ENCODE assay signal across 8 cellular contexts in the genomic region with DNA sequence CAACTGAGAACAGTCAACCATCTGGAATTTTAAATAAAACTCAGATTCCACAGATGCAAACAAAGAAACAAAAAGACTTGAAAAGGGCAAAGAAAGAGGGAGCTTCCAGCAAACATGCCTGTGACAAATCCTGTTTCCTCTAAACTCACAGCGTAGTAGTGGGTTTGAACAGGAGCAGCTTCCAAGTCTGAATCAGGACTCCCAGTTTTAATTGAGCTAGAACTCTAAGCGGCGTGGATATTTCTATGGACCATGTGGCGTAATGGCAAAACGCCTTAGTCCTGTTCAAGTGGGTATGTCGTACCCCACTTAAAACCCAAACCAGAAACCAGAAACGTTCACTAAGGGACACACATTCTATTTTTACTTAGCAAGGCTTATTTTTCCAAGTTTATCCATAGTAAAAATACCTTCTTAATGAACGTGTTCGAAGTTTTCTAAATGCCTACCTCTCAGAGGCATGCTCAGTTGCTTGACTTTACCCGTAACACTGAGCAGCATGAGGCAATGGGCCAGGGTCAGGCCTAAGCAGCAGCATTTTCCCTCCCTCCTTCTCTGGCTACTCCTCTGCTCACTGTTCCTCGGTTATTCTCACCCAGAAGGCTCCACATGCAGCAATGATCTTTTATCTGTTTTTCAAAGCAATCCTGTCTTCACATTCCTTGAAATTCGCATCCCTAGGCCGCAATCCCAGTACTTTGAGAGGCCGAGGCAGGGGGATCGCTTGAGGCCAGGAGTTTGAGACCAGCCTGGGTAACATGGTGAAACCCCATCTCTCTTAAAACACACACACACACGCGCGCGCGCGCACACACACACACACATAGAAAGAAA.
DNase-seq lines count a peak whose midpoint lies in the region; ATAC-seq, FAIRE-seq and TF ChIP-seq lines count a peak whose summit lies in the region.

No MANE protein-coding gene starts in this region.

- H3K27me3 Mint-ChIP-seq in activated CD4-positive, alpha-beta T cell treated with anti-CD3 and anti-CD28 coated beads for 36 hours: no peaks in the 10 kb centered on the region

- H3K27ac Mint-ChIP-seq in activated CD4-positive, alpha-beta T cell treated with anti-CD3 and anti-CD28 coated beads for 36 hours: peak overlapping the region; percentile 96

- no peak overlapping the region for H2AFZ ChIP-seq in GM12878 (ENCODE audit: control insufficient read depth, low read depth, low read length)

- intact Hi-C loops in activated CD4-positive, alpha-beta T cell treated with anti-CD3 and anti-CD28 coated beads for 36 hours (cut with DNase I, micrococcal nuclease): loop anchor here in 1 of 2 experiments (10.0 kb wide), 1 partner anchor 870 kb away; a partner anchor contains a TSS
- intact Hi-C loops in GM12878 (cut with micrococcal nuclease; ENCODE audit: unreplicated experiment): no loop called here

- H3K4me1 Mint-ChIP-seq in activated CD4-positive, alpha-beta T cell treated with anti-CD3 and anti-CD28 coated beads for 36 hours: peaks cover 83% of the 10 kb centered on the region

- no peak for TF ChIP-seq EP300 in GM12878 (IDR thresholded peaks at IDR 0.05; ENCODE audit: borderline replicate concordance in 1 of 2, control insufficient read depth in 1 of 2, low read depth in 2 of 2, low read length in 2 of 2)

- no peak overlapping the region; the same call in 1 of the 2 replicates for H3K27ac ChIP-seq in GM12878 (ENCODE audit: control insufficient read depth, insufficient read depth)
- peak overlapping the region; percentile 86 for H3K27ac ChIP-seq in layer of hippocampus (ENCODE audit: low read depth, low read length)
- H3K27ac ChIP-seq in thymus (ENCODE audit: low read depth): peak overlapping the region; percentile 61

- SMC1A ChIA-PET in GM12878 (lab: Charles Lee; ENCODE audit: uncharacterized antibody, unreplicated experiment): interaction anchor here (0.7 to 2.6 kb wide), 12 partner anchors 7 to 80 kb away, joined by 3 to 26 read pairs (median 4); no protein-coding TSS in a partner anchor

- no peak for FAIRE-seq in GM12878 (lab: Jason Lieb, UNC)

- TF ChIP-seq POLR2A in GM12878 (IDR thresholded peaks at IDR 0.05; ENCODE audit: low read depth, low read length): no peak

- in situ Hi-C loops in GM12878 (cut with MboI): no loop called here

- POLR2A ChIA-PET in activated CD4-positive, alpha-beta T cell treated with anti-CD3 and anti-CD28 coated beads for 36 hours (lab: Charles Lee): interaction anchor here (0.6 to 1.1 kb wide), 3 partner anchors 8 to 58 kb away, joined by 3 to 7 read pairs (median 6); no protein-coding TSS in a partner anchor
- POLR2A ChIA-PET in GM12878 (lab: Charles Lee): interaction anchor here (1.2 to 1.6 kb wide), 4 partner anchors 8 to 27 kb away, joined by 3 to 6 read pairs (median 4); no protein-coding TSS in a partner anchor

- H3K36me3 ChIP-seq in GM12878 (ENCODE audit: control insufficient read depth in 2 of 2, insufficient read depth in 2 of 2, low read length in 1 of 2) (peaks cover 18 to 34% of the 10 kb centered on the region in 2 experiments), thymus (ENCODE audit: control insufficient read depth, insufficient read depth) (peaks cover 43% of the 10 kb centered on the region)

- no peak overlapping the region; the same call in 1 of the 2 replicates for H3K4me2 ChIP-seq in GM12878 (ENCODE audit: control insufficient read depth, insufficient read depth)

- no peak for DNase-seq in activated CD4-positive, alpha-beta T cell treated with anti-CD3 and anti-CD28 coated beads for 36 hours
- DNase-seq in activated CD4-positive, alpha-beta T cell treated with anti-CD3 and anti-CD28 coated beads, Interleukin-2, amount 50 U/mL, for 1 hour: no peak
- DNase-seq in GM12878 (ENCODE audit: low read depth, low spot score): no peak
- no peak for DNase-seq in SK-N-DZ (ENCODE audit: low spot score)
- no peak for DNase-seq in KG1 (lab: John Stamatoyannopoulos, UW)

- no peak overlapping the region for H3K4me3 ChIP-seq in GM12878
- no peak overlapping the region for H3K4me3 ChIP-seq in thymus (ENCODE audit: low read length)

- CTCF ChIA-PET in activated CD4-positive, alpha-beta T cell treated with anti-CD3 and anti-CD28 coated beads for 36 hours (lab: Charles Lee): interaction anchor here (0.6 to 1.9 kb wide), 11 partner anchors 11 to 149 kb away, joined by 3 to 12 read pairs (median 4); no protein-coding TSS in a partner anchor
- CTCF ChIA-PET in GM12878 (lab: Yijun Ruan, JAX): interaction anchor here (1.0 to 1.2 kb wide), 5 partner anchors 8 to 80 kb away, joined by 3 read pairs; no protein-coding TSS in a partner anchor

- H3K4me1 ChIP-seq in GM12878 (ENCODE audit: control insufficient read depth, insufficient read depth, low read length) (peaks cover 31% of the 10 kb centered on the region), thymus (ENCODE audit: control insufficient read depth, insufficient read depth, low read length) (peaks cover 23% of the 10 kb centered on the region)

- H3K27me3 ChIP-seq in GM12878 (replicated peaks in 1 of 2; ENCODE audit: control insufficient read depth in 2 of 2, insufficient read depth in 2 of 2, low read length in 1 of 2): no peaks in the 10 kb centered on the region
- no peaks in the 10 kb centered on the region for H3K27me3 ChIP-seq in layer of hippocampus (ENCODE audit: control insufficient read depth, insufficient read depth, low read length)
- no peaks in the 10 kb centered on the region for H3K27me3 ChIP-seq in thymus (ENCODE audit: control insufficient read depth, insufficient read depth)

- H3K4me3 Mint-ChIP-seq in activated CD4-positive, alpha-beta T cell treated with anti-CD3 and anti-CD28 coated beads for 36 hours: no peak overlapping the region

- peaks cover 82% of the 10 kb centered on the region for H3K79me2 ChIP-seq in GM12878 (ENCODE audit: control insufficient read depth, insufficient read depth, low read length)

- H3K9me3 ChIP-seq in GM12878 (replicated peaks; ENCODE audit: control insufficient read depth, insufficient read depth, low read length) (no peaks in the 10 kb centered on the region), thymus (ENCODE audit: control insufficient read depth) (no peaks in the 10 kb centered on the region)

- no TSS peak for BruUV-seq in GM12878 (replicated peaks; lab: Mats Ljungman, UMichigan)

- H3K36me3 Mint-ChIP-seq in activated CD4-positive, alpha-beta T cell treated with anti-CD3 and anti-CD28 coated beads for 36 hours (ENCODE audit: low read depth): peaks cover 65% of the 10 kb centered on the region

- TF ChIP-seq RAD21 in GM12878 (IDR thresholded peaks at IDR 0.05; ENCODE audit: insufficient read depth, low read depth, low read length): no peak

- WGBS in GM12878 (ENCODE audit: insufficient coverage, insufficient replicate concordance, low lambda C conversion rate, missing lambda C conversion rate): 73% methylated on average over 15 of the region's 21 CpGs
- 92% methylated on average over 21 of the region's 21 CpGs for WGBS in thymus

- no peaks in the 10 kb centered on the region for H3K9me3 Mint-ChIP-seq in activated CD4-positive, alpha-beta T cell treated with anti-CD3 and anti-CD28 coated beads for 36 hours (ENCODE audit: low read depth)

- RAD21 ChIA-PET in GM12878 (lab: Charles Lee; ENCODE audit: unreplicated experiment): interaction anchor here (0.9 to 4.7 kb wide), 6 partner anchors 9 to 89 kb away, joined by 3 to 23 read pairs (median 4); a partner anchor contains a TSS

- peak overlapping the region; percentile 16; the same call in 1 of the 2 replicates for H3K9ac ChIP-seq in GM12878 (ENCODE audit: control insufficient read depth, insufficient read depth, low read length)

- ATAC-seq in activated CD4-positive, alpha-beta T cell treated with anti-CD3 and anti-CD28 coated beads for 36 hours: no peak
- no peak for ATAC-seq in GM12878
- no peak for ATAC-seq in HG02938 (IDR thresholded peaks at IDR 0.05; ENCODE audit: unreplicated experiment)

- TF ChIP-seq CTCF in GM12878 (IDR thresholded peaks at IDR 0.05 in 2 of 3, conservative IDR thresholded peaks at IDR 0.05 in 1 of 3; ENCODE audit: control insufficient read depth in 2 of 3, extremely low read depth in 1 of 3, insufficient read depth in 1 of 3, low read depth in 3 of 3, low read length in 3 of 3): no peak

- peaks cover 4% of the 10 kb centered on the region; the same call in 1 of the 2 replicates for H4K20me1 ChIP-seq in GM12878 (ENCODE audit: control insufficient read depth, insufficient read depth)

TF ChIP-seq in GM12878, 131 proteins besides CTCF, POLR2A, EP300 and RAD21:
- TF ChIP-seq ZNF217 (IDR thresholded peaks at IDR 0.05): no peak
- peak; percentile 39 for TF ChIP-seq POLR2AphosphoS2 (IDR thresholded peaks at IDR 0.05; ENCODE audit: low read depth, low read length)
- TF ChIP-seq CREB1 (IDR thresholded peaks at IDR 0.05; ENCODE audit: low read depth): no peak
- TF ChIP-seq, protein P1, sequence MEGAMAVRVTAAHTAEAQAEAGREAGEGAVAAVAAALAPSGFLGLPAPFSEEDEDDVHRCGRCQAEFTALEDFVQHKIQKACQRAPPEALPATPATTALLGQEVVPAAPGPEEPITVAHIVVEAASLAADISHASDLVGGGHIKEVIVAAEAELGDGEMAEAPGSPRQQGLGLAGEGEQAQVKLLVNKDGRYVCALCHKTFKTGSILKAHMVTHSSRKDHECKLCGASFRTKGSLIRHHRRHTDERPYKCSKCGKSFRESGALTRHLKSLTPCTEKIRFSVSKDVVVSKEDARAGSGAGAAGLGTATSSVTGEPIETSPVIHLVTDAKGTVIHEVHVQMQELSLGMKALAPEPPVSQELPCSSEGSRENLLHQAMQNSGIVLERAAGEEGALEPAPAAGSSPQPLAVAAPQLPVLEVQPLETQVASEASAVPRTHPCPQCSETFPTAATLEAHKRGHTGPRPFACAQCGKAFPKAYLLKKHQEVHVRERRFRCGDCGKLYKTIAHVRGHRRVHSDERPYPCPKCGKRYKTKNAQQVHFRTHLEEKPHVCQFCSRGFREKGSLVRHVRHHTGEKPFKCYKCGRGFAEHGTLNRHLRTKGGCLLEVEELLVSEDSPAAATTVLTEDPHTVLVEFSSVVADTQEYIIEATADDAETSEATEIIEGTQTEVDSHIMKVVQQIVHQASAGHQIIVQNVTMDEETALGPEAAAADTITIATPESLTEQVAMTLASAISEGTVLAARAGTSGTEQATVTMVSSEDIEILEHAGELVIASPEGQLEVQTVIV (IDR thresholded peaks at IDR 0.05; ENCODE audit: borderline replicate concordance, partially characterized antibody): no peak
- peak; percentile 62 for TF ChIP-seq POLR2AphosphoS5 (IDR thresholded peaks at IDR 0.05; ENCODE audit: low read length)
TF ChIP-seq in GM12878: peak in this region for 2.
